21 cellular contexts compared by ENCODE assay signal in the genomic region with DNA sequence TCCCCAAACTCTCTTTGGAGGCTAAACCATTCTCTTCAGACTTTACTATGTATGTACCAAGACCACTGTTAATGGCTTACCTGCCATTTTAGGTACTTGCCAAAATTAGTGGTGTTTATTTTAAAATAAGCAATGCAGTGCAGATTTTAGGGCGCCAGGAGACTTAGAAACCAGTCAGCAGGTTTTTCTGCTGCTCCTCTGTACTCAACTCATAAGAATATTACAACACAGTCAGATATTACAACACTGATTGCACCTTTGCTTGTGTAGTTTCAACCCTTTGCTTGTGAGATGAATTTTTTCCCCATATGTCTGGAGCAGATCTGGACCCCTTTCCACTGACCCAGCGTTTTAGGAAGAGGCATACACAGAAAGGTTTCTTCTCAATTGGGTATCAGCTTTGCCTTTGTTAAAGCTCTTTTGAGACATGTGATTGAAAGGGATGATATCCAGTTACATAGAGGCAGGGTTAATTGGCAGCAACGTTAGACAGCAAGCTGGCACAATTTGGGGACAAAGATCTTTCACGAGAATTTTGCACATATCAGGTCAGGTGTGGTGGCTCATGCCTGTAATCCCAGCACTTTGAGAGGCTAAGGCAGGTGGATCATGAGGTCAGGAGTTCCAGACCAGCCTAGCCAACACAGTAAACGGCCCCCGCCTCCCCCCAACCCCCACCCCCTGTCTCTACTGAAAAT.
"Had no signal": no experiment of that assay in that cellular context is flagged by ENCODE, and none has a peak within 500 bp of the region (broad histone marks: within the 10 kb centered on the region; RNA-seq: fewer than 3 reads in every experiment).

No MANE protein-coding gene starts in this region.

- H3K27ac ChIP-seq: adrenal gland, esophagus muscularis mucosa, right atrium auricular region, suprapubic skin, transverse colon, vagina, WERI-Rb-1 had no signal

- ATAC-seq: activated CD8-positive, alpha-beta memory T cell treated with anti-CD3 and anti-CD28 coated beads, Interleukin-2, amount 10 ng/mL, durations not matched to agents 7 days and 5 days; activated naive CD4-positive, alpha-beta T cell treated with anti-CD3 and anti-CD28 coated beads, Interleukin-2, amount 50 U/mL, for 72 hours; left ventricle myocardium superior; mucosa of descending colon; stimulated activated naive CD8-positive, alpha-beta T cell treated with anti-CD3 and anti-CD28 coated beads, Interleukin-15, amount 100 ng/mL, for 72 hours; T-helper 17 cell had no signal

- DNase-seq: activated CD4-positive, alpha-beta T cell treated with anti-CD3 and anti-CD28 coated beads for 1 hour; activated CD4-positive, alpha-beta T cell treated with anti-CD3 and anti-CD28 coated beads, Interleukin-2, amount 50 U/mL, for 48 hours; activated CD8-positive, alpha-beta memory T cell treated with anti-CD3 and anti-CD28 coated beads, Interleukin-2, amount 10 ng/mL, durations not matched to agents 7 days and 5 days; adrenal gland; effector CD4-positive, alpha-beta T cell; immature natural killer cell; kidney glomerular epithelial cell; left ventricle myocardium superior; mesenchymal stem cell; mucosa of descending colon; naive B cell; stimulated activated CD4-positive, alpha-beta T cell treated with anti-CD3 and anti-CD28 coated beads, Interleukin-2, amount 100 ng/mL, for 24 hours; stimulated activated naive CD8-positive, alpha-beta T cell treated with anti-CD3 and anti-CD28 coated beads, Interleukin-15, amount 100 ng/mL, for 72 hours; T-helper 17 cell; transverse colon; WERI-Rb-1 had no signal

- H3K9me3 ChIP-seq: adrenal gland, esophagus muscularis mucosa, mucosa of descending colon, right atrium auricular region, suprapubic skin, transverse colon, vagina had no signal

- H3K4me3 ChIP-seq: adrenal gland, esophagus muscularis mucosa, mucosa of descending colon, right atrium auricular region, suprapubic skin, transverse colon, vagina had no signal

- H3K4me1 ChIP-seq: right atrium auricular region had no signal

- H3K27me3 ChIP-seq: adrenal gland, esophagus muscularis mucosa, right atrium auricular region, suprapubic skin, transverse colon, vagina had no signal
